In the genomic region with DNA sequence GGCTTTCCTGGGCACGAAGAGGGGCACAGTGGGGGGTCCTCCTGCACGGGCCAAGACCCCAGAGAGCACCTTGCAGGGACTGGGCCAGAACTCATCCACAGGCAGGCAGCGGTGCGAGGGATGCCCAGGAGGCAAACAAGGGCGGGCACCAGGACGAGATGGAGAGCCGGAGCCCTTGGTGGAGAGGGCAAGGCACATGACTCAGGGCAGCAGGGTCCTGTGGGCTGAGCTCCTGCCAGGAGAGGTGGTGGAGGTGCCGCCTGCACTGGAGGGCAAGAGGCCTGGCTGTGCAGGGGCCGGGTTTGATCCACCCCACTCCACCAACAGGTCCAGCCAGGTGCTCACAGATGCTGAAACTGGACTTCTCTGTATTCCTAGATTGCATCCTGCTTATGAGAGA, we compare ENCODE assay signal across 36 cellular contexts.
"Had no signal": no experiment of that assay in that cellular context is flagged by ENCODE, and none has a peak within 500 bp of the region (broad histone marks: within the 10 kb centered on the region; RNA-seq: fewer than 3 reads in every experiment).

No MANE protein-coding gene starts in this region.

- H3K36me3 ChIP-seq: ascending aorta, cardiac muscle cell had no signal

- H3K27ac ChIP-seq: ascending aorta, cardiac muscle cell, VCaP had no signal

- DNase-seq: activated B cell treated with CpG ODN at 0.5 μM for 24 hours; activated CD4-positive, alpha-beta memory T cell treated with anti-CD3 and anti-CD28 coated beads for 36 hours; activated CD4-positive, alpha-beta T cell treated with anti-CD3 and anti-CD28 coated beads for 4 hours; activated CD4-positive, alpha-beta T cell treated with anti-CD3 and anti-CD28 coated beads, Interleukin-2, amount 10 ng/mL, durations not matched to agents 24 days and 14 days; activated CD4-positive, alpha-beta T cell treated with anti-CD3 and anti-CD28 coated beads, Interleukin-2, amount 50 U/mL, for 1 hour; activated CD4-positive, alpha-beta T cell treated with anti-CD3 and anti-CD28 coated beads, Interleukin-2, amount 50 U/mL, for 4 hours; activated CD4-positive, CD25-positive, alpha-beta regulatory T cell treated with anti-CD3 and anti-CD28 coated beads, Interleukin-2, amount 50 U/mL, for 72 hours; activated CD8-positive, alpha-beta memory T cell treated with anti-CD3 and anti-CD28 coated beads, Interleukin-2, amount 50 U/mL, for 4 hours; activated CD8-positive, alpha-beta T cell treated with anti-CD3 and anti-CD28 coated beads for 36 hours; activated effector memory CD4-positive, alpha-beta T cell treated with anti-CD3 and anti-CD28 coated beads, Interleukin-2, amount 50 U/mL, for 16 hours; activated gamma-delta T cell treated with Interleukin-2 at 50 U/mL for 16 hours; activated naive CD4-positive, alpha-beta T cell; activated naive CD4-positive, alpha-beta T cell treated with anti-CD3 and anti-CD28 coated beads, Interleukin-2, amount 10 ng/mL, durations not matched to agents 7 days and 5 days; activated naive CD8-positive, alpha-beta T cell treated with anti-CD3 and anti-CD28 coated beads, Interleukin-2, amount 10 ng/mL, durations not matched to agents 7 days and 5 days; activated naive CD8-positive, alpha-beta T cell treated with anti-CD3 and anti-CD28 coated beads, Interleukin-2, amount 50 U/mL, for 24 hours; activated T-cell treated with anti-CD3 and anti-CD28 coated beads for 4 hours; activated T-cell treated with anti-CD3 and anti-CD28 coated beads, Interleukin-2, amount 50 U/mL, for 1 hour; activated T-cell treated with anti-CD3 and anti-CD28 coated beads, Interleukin-2, amount 50 U/mL, for 4 hours; activated T-cell treated with anti-CD3 and anti-CD28 coated beads, Interleukin-2, amount 50 U/mL, for 72 hours; amygdala; anterior cingulate cortex; caudate nucleus; T-helper 1 cell; T-helper 2 cell; T-helper 9 cell had no signal

- H3K9me3 ChIP-seq: ascending aorta had no signal

- H3K4me1 Mint-ChIP-seq: activated B cell treated with CpG ODN at 0.5 μM for 24 hours; activated CD4-positive, alpha-beta T cell treated with anti-CD3 and anti-CD28 coated beads, Interleukin-2, amount 10 ng/mL, durations not matched to agents 24 days and 14 days; activated naive CD4-positive, alpha-beta T cell treated with anti-CD3 and anti-CD28 coated beads, Interleukin-2, amount 10 ng/mL, durations not matched to agents 7 days and 5 days; activated naive CD4-positive, alpha-beta T cell treated with anti-CD3 and anti-CD28 coated beads, Interleukin-2, amount 50 U/mL, for 24 hours; activated naive CD8-positive, alpha-beta T cell treated with anti-CD3 and anti-CD28 coated beads, Interleukin-2, amount 10 ng/mL, durations not matched to agents 7 days and 5 days; activated naive CD8-positive, alpha-beta T cell treated with anti-CD3 and anti-CD28 coated beads, Interleukin-2, amount 50 U/mL, for 24 hours; activated T-helper 17 cell treated with anti-CD3 and anti-CD28 coated beads, Interleukin-2, amount 50 U/mL, for 72 hours; central memory CD8-positive, alpha-beta T cell had no signal

- H3K4me1 ChIP-seq: ascending aorta had no signal

- H3K4me3 ChIP-seq: ascending aorta, cardiac muscle cell had no signal

- ATAC-seq: activated CD8-positive, alpha-beta T cell treated with anti-CD3 and anti-CD28 coated beads for 36 hours; activated naive CD8-positive, alpha-beta T cell treated with anti-CD3 and anti-CD28 coated beads, Interleukin-2, amount 50 U/mL, for 24 hours; activated T-cell treated with anti-CD3 and anti-CD28 coated beads, Interleukin-2, amount 50 U/mL, for 4 hours; activated T-cell treated with anti-CD3 and anti-CD28 coated beads, Interleukin-2, amount 50 U/mL, for 72 hours; activated T-helper 17 cell treated with anti-CD3 and anti-CD28 coated beads, Interleukin-2, amount 50 U/mL, for 72 hours had no signal

- H3K27ac Mint-ChIP-seq: activated B cell treated with CpG ODN at 0.5 μM for 24 hours; activated CD4-positive, alpha-beta memory T cell treated with anti-CD3 and anti-CD28 coated beads for 36 hours; activated CD4-positive, alpha-beta T cell treated with anti-CD3 and anti-CD28 coated beads, Interleukin-2, amount 10 ng/mL, durations not matched to agents 24 days and 14 days; activated CD8-positive, alpha-beta T cell treated with anti-CD3 and anti-CD28 coated beads for 36 hours; activated naive CD4-positive, alpha-beta T cell treated with anti-CD3 and anti-CD28 coated beads, Interleukin-2, amount 10 ng/mL, durations not matched to agents 7 days and 5 days; activated naive CD4-positive, alpha-beta T cell treated with anti-CD3 and anti-CD28 coated beads, Interleukin-2, amount 50 U/mL, for 24 hours; activated naive CD8-positive, alpha-beta T cell; activated naive CD8-positive, alpha-beta T cell treated with anti-CD3 and anti-CD28 coated beads, Interleukin-2, amount 10 ng/mL, durations not matched to agents 7 days and 5 days; activated naive CD8-positive, alpha-beta T cell treated with anti-CD3 and anti-CD28 coated beads, Interleukin-2, amount 50 U/mL, for 24 hours; activated T-cell treated with anti-CD3 and anti-CD28 coated beads, Interleukin-2, amount 50 U/mL, for 72 hours; activated T-helper 1 cell treated with anti-CD3 and anti-CD28 coated beads, Interleukin-12 subunit alpha, Interleukin-12 subunit beta, Interleukin-2, Interleukin-4 antibody, amounts not matched to agents 30 ng/mL and 10 ng/mL and 1 ng/mL, durations not matched to agents 14 hours and 24 hours and 36 hours; activated T-helper 17 cell treated with anti-CD3 and anti-CD28 coated beads, Interleukin-2, amount 50 U/mL, for 72 hours; T-helper 1 cell treated with Interleukin-12 subunit alpha and Interleukin-12 subunit beta and Interleukin-4 antibody, amounts not matched to agents 30 μg/mL and 1 μg/mL, for 36 hours; T-helper 2 cell treated with Interferon-gamma antibody and Interleukin-4, amounts not matched to agents 5 μg/mL and 100 μg/mL, for 36 hours had no signal

- H3K27me3 ChIP-seq: ascending aorta had no signal

- H3K36me3 Mint-ChIP-seq: activated CD4-positive, alpha-beta memory T cell treated with anti-CD3 and anti-CD28 coated beads for 36 hours; activated naive CD4-positive, alpha-beta T cell treated with anti-CD3 and anti-CD28 coated beads, Interleukin-2, amount 10 ng/mL, durations not matched to agents 7 days and 5 days; activated naive CD4-positive, alpha-beta T cell treated with anti-CD3 and anti-CD28 coated beads, Interleukin-2, amount 50 U/mL, for 24 hours; activated naive CD8-positive, alpha-beta T cell; activated naive CD8-positive, alpha-beta T cell treated with anti-CD3 and anti-CD28 coated beads, Interleukin-2, amount 10 ng/mL, durations not matched to agents 7 days and 5 days; brain had no signal

- H3K4me3 Mint-ChIP-seq: activated B cell treated with CpG ODN at 0.5 μM for 24 hours; activated CD4-positive, alpha-beta memory T cell treated with anti-CD3 and anti-CD28 coated beads for 36 hours; activated CD4-positive, alpha-beta T cell treated with anti-CD3 and anti-CD28 coated beads, Interleukin-2, amount 10 ng/mL, durations not matched to agents 24 days and 14 days; activated CD8-positive, alpha-beta T cell treated with anti-CD3 and anti-CD28 coated beads for 36 hours; activated naive CD4-positive, alpha-beta T cell treated with anti-CD3 and anti-CD28 coated beads, Interleukin-2, amount 10 ng/mL, durations not matched to agents 7 days and 5 days; activated naive CD4-positive, alpha-beta T cell treated with anti-CD3 and anti-CD28 coated beads, Interleukin-2, amount 50 U/mL, for 24 hours; activated naive CD8-positive, alpha-beta T cell; activated naive CD8-positive, alpha-beta T cell treated with anti-CD3 and anti-CD28 coated beads, Interleukin-2, amount 10 ng/mL, durations not matched to agents 7 days and 5 days; activated naive CD8-positive, alpha-beta T cell treated with anti-CD3 and anti-CD28 coated beads, Interleukin-2, amount 50 U/mL, for 24 hours; activated T-cell treated with anti-CD3 and anti-CD28 coated beads, Interleukin-2, amount 50 U/mL, for 4 hours; activated T-cell treated with anti-CD3 and anti-CD28 coated beads, Interleukin-2, amount 50 U/mL, for 72 hours; activated T-helper 1 cell treated with anti-CD3 and anti-CD28 coated beads, Interleukin-12 subunit alpha, Interleukin-12 subunit beta, Interleukin-2, Interleukin-4 antibody, amounts not matched to agents 30 ng/mL and 10 ng/mL and 1 ng/mL, durations not matched to agents 14 hours and 24 hours and 36 hours; activated T-helper 17 cell treated with anti-CD3 and anti-CD28 coated beads, Interleukin-2, amount 50 U/mL, for 72 hours; brain; central memory CD8-positive, alpha-beta T cell; T-helper 1 cell treated with Interleukin-12 subunit alpha and Interleukin-12 subunit beta and Interleukin-4 antibody, amounts not matched to agents 30 μg/mL and 1 μg/mL, for 36 hours; T-helper 2 cell treated with Interferon-gamma antibody and Interleukin-4, amounts not matched to agents 5 μg/mL and 100 μg/mL, for 36 hours had no signal

- H3K9me3 Mint-ChIP-seq: activated B cell treated with CpG ODN at 0.5 μM for 24 hours; activated CD4-positive, alpha-beta memory T cell treated with anti-CD3 and anti-CD28 coated beads for 36 hours; activated CD4-positive, alpha-beta T cell treated with anti-CD3 and anti-CD28 coated beads, Interleukin-2, amount 10 ng/mL, durations not matched to agents 24 days and 14 days; activated CD8-positive, alpha-beta T cell treated with anti-CD3 and anti-CD28 coated beads for 36 hours; activated naive CD4-positive, alpha-beta T cell treated with anti-CD3 and anti-CD28 coated beads, Interleukin-2, amount 10 ng/mL, durations not matched to agents 7 days and 5 days; activated naive CD4-positive, alpha-beta T cell treated with anti-CD3 and anti-CD28 coated beads, Interleukin-2, amount 50 U/mL, for 24 hours; activated naive CD8-positive, alpha-beta T cell treated with anti-CD3 and anti-CD28 coated beads, Interleukin-2, amount 10 ng/mL, durations not matched to agents 7 days and 5 days; activated naive CD8-positive, alpha-beta T cell treated with anti-CD3 and anti-CD28 coated beads, Interleukin-2, amount 50 U/mL, for 24 hours; activated T-cell treated with anti-CD3 and anti-CD28 coated beads, Interleukin-2, amount 50 U/mL, for 4 hours; activated T-cell treated with anti-CD3 and anti-CD28 coated beads, Interleukin-2, amount 50 U/mL, for 72 hours; activated T-helper 1 cell treated with anti-CD3 and anti-CD28 coated beads, Interleukin-12 subunit alpha, Interleukin-12 subunit beta, Interleukin-2, Interleukin-4 antibody, amounts not matched to agents 30 ng/mL and 10 ng/mL and 1 ng/mL, durations not matched to agents 14 hours and 24 hours and 36 hours; activated T-helper 17 cell treated with anti-CD3 and anti-CD28 coated beads, Interleukin-2, amount 50 U/mL, for 72 hours; central memory CD8-positive, alpha-beta T cell; T-helper 1 cell treated with Interleukin-12 subunit alpha and Interleukin-12 subunit beta and Interleukin-4 antibody, amounts not matched to agents 30 μg/mL and 1 μg/mL, for 36 hours; T-helper 2 cell treated with Interferon-gamma antibody and Interleukin-4, amounts not matched to agents 5 μg/mL and 100 μg/mL, for 36 hours had no signal

- H3K27me3 Mint-ChIP-seq: activated B cell treated with CpG ODN at 0.5 μM for 24 hours; activated CD4-positive, alpha-beta memory T cell treated with anti-CD3 and anti-CD28 coated beads for 36 hours; activated CD4-positive, alpha-beta T cell treated with anti-CD3 and anti-CD28 coated beads, Interleukin-2, amount 10 ng/mL, durations not matched to agents 24 days and 14 days; activated CD8-positive, alpha-beta T cell treated with anti-CD3 and anti-CD28 coated beads for 36 hours; activated naive CD4-positive, alpha-beta T cell treated with anti-CD3 and anti-CD28 coated beads, Interleukin-2, amount 10 ng/mL, durations not matched to agents 7 days and 5 days; activated naive CD4-positive, alpha-beta T cell treated with anti-CD3 and anti-CD28 coated beads, Interleukin-2, amount 50 U/mL, for 24 hours; activated naive CD8-positive, alpha-beta T cell treated with anti-CD3 and anti-CD28 coated beads, Interleukin-2, amount 10 ng/mL, durations not matched to agents 7 days and 5 days; activated naive CD8-positive, alpha-beta T cell treated with anti-CD3 and anti-CD28 coated beads, Interleukin-2, amount 50 U/mL, for 24 hours; activated T-helper 17 cell treated with anti-CD3 and anti-CD28 coated beads, Interleukin-2, amount 50 U/mL, for 72 hours; central memory CD8-positive, alpha-beta T cell had no signal
